8 cellular contexts compared by ENCODE assay signal in the genomic region with DNA sequence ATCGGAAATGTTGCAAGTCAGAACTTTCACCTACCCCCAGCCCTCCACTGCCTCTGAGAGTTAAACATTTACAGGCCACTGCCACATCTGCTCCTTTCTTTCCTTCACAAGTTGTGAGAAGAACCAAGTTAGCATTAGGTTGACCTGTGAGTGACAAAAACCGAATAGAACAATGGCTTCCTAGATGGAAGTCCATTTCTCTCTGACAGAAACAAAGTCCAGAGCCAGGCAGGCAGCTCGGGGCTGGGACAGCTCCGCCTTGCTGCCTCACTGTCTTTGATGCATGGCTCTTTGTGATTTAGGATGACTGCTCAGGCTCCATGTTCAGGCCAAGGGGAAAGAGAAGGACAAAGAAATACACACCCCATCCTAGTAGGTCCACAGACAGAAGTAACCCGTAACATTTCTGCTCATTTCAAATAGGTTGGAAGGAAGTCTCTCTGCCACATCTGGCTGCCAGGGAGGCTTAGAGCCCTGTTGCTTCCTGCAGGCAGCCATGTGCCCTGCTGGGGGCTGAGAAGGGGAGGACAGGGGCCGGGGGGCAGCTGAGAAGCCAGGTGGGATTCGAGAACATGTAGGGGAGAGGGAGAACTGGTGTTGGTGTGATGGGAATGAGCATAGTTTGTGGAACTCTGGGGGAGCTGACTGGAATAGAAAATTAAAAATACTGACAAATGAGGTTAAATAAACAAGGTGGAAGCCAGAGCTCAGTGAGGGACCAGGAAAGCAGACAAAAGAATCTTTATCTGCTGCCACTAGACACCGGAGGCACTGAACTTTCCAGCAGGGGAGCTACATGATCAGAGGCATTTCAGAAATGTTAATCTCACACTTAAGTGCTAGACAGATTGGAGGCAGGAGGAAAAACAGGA. TPM values are rescaled to one million over a fixed set of nuclear protein-coding genes. Genes with fewer than 3 reads are reported as not detected.
A peak's percentile ranks its signal among the peaks of the same experiment; 100 is the strongest.
DNase-seq lines count a peak whose midpoint lies in the region; ATAC-seq and TF ChIP-seq lines count a peak whose summit lies in the region.

No MANE protein-coding gene starts in this region.

- H3K9ac ChIP-seq in GM23248 (peak overlapping the region; percentile 37; the same call in 1 of the 2 replicates), SK-N-SH (peak overlapping the region; percentile 53), stomach smooth muscle (ENCODE audit: low read length in 2 of 2) (no peak overlapping the region)

- intact Hi-C loops in left ventricle myocardium inferior (cut with micrococcal nuclease): no loop called here

- H3K4me2 ChIP-seq in GM23248 (ENCODE audit: unreplicated experiment) (peak overlapping the region; percentile 11), SK-N-SH (peak overlapping the region; percentile 66)

- TF ChIP-seq CTCF in AG10803 (conservative IDR thresholded peaks at IDR 0.05; ENCODE audit: low read length) (peak; percentile 42), SK-N-SH (IDR thresholded peaks at IDR 0.05) (peak; percentile 26), left ventricle myocardium inferior (IDR thresholded peaks at IDR 0.05; ENCODE audit: borderline replicate concordance) (peak; percentile 37)

- no peak for ATAC-seq in GM19452 (IDR thresholded peaks at IDR 0.05; ENCODE audit: unreplicated experiment)

- H3K79me2 ChIP-seq in GM23248 (ENCODE audit: insufficient read depth): no peaks in the 10 kb centered on the region
- H3K79me2 ChIP-seq in SK-N-SH (ENCODE audit: insufficient read depth): no peaks in the 10 kb centered on the region

- H3K9me3 ChIP-seq in GM23248 (ENCODE audit: low read depth): no peaks in the 10 kb centered on the region
- no peaks in the 10 kb centered on the region for H3K9me3 ChIP-seq in SK-N-SH
- no peaks in the 10 kb centered on the region for H3K9me3 ChIP-seq in left ventricle myocardium inferior (replicated peaks)
- no peaks in the 10 kb centered on the region for H3K9me3 ChIP-seq in stomach smooth muscle (ENCODE audit: control insufficient read depth in 2 of 2, low read length in 2 of 2)

- H3K36me3 ChIP-seq in GM23248 (ENCODE audit: low read depth) (no peaks in the 10 kb centered on the region), SK-N-SH (replicated peaks in 1 of 2; ENCODE audit: control insufficient read depth in 1 of 2, insufficient read depth in 2 of 2, low read length in 1 of 2) (no peaks in the 10 kb centered on the region), left ventricle myocardium inferior (no peaks in the 10 kb centered on the region), stomach smooth muscle (ENCODE audit: control insufficient read depth in 2 of 2, insufficient read depth in 2 of 2, low read length in 2 of 2) (no peaks in the 10 kb centered on the region)

- H2AFZ ChIP-seq in GM23248 (peak overlapping the region; percentile 71), SK-N-SH (ENCODE audit: low read depth) (peak overlapping the region; percentile 75)

- H3K27me3 ChIP-seq in GM23248 (replicated peaks; ENCODE audit: insufficient read depth) (no peaks in the 10 kb centered on the region), SK-N-SH (ENCODE audit: insufficient read depth) (no peaks in the 10 kb centered on the region), left ventricle myocardium inferior (ENCODE audit: low read depth) (no peaks in the 10 kb centered on the region), stomach smooth muscle (ENCODE audit: control insufficient read depth in 1 of 2, insufficient read depth in 2 of 2, low read length in 2 of 2) (no peaks in the 10 kb centered on the region)

- in situ Hi-C loops in GM23248 (cut with MboI): no loop called here

- H4K20me1 ChIP-seq in GM23248 (ENCODE audit: insufficient read depth) (no peaks in the 10 kb centered on the region), SK-N-SH (ENCODE audit: insufficient read depth) (no peaks in the 10 kb centered on the region)

- H3K27ac ChIP-seq in GM23248: peak overlapping the region; percentile 46
- peak overlapping the region; percentile 80 to 85 for H3K27ac ChIP-seq in SK-N-SH (ENCODE audit: low read depth in 2 of 2, low read length in 1 of 2)
- H3K27ac ChIP-seq in left ventricle myocardium inferior (replicated peaks): peak overlapping the region; percentile 70
- peak overlapping the region; percentile 60 for H3K27ac ChIP-seq in stomach smooth muscle (ENCODE audit: low read length)

- H3K4me1 ChIP-seq in GM23248 (ENCODE audit: insufficient read depth): peaks cover 42% of the 10 kb centered on the region
- H3K4me1 ChIP-seq in SK-N-SH (ENCODE audit: control insufficient read depth in 1 of 2, insufficient read depth in 2 of 2, low read depth in 1 of 2, low read length in 1 of 2): peaks cover 18 to 24% of the 10 kb centered on the region in 2 experiments; a peak in 3 of 4 replicates
- peaks cover 54% of the 10 kb centered on the region for H3K4me1 ChIP-seq in left ventricle myocardium inferior
- peaks cover 32% of the 10 kb centered on the region for H3K4me1 ChIP-seq in stomach smooth muscle (ENCODE audit: control insufficient read depth, insufficient read depth, low read length)

- H3K9me2 ChIP-seq in GM23248 (ENCODE audit: insufficient read depth) (no peaks in the 10 kb centered on the region), SK-N-SH (no peaks in the 10 kb centered on the region)

- CTCF ChIA-PET in SK-N-SH (lab: Yijun Ruan, JAX): interaction anchor here (0.9 to 2.0 kb wide), 2 partner anchors 9 to 64 kb away, joined by 3 to 5 read pairs; no protein-coding TSS in a partner anchor

- TF ChIP-seq RAD21 in SK-N-SH (IDR thresholded peaks at IDR 0.05; ENCODE audit: low read length): no peak

- TF ChIP-seq EP300 in SK-N-SH (IDR thresholded peaks at IDR 0.05; ENCODE audit: borderline replicate concordance in 1 of 2, low read depth in 1 of 2, low read length in 1 of 2): 0 out of 4 replicates have a peak, but pooled peaks of 1 of the 2 experiments have one; percentile 19

- H3F3A ChIP-seq in GM23248 (ENCODE audit: insufficient read depth) (peaks cover 23% of the 10 kb centered on the region), SK-N-SH (replicated peaks; ENCODE audit: insufficient read depth) (peaks cover 34% of the 10 kb centered on the region)

- H3K4me3 ChIP-seq in AG10803 (ENCODE audit: low read length): no peak overlapping the region
- no peak overlapping the region for H3K4me3 ChIP-seq in GM23248
- H3K4me3 ChIP-seq in SK-N-SH (ENCODE audit: low read depth in 2 of 2, low read length in 1 of 2): no peak overlapping the region
- no peak overlapping the region for H3K4me3 ChIP-seq in left ventricle myocardium inferior
- H3K4me3 ChIP-seq in stomach smooth muscle (ENCODE audit: low read length in 2 of 2): no peak overlapping the region

- WGBS in GM23248 (ENCODE audit: low coverage in 1 of 2, low lambda C conversion rate in 2 of 2, missing lambda C conversion rate in 2 of 2), 2 experiments: 67 to 74% methylated on average over 8 of the region's 8 CpGs
- 52% methylated on average over 8 of the region's 8 CpGs for WGBS in SK-N-SH (ENCODE audit: low lambda C conversion rate)

- POLR2A ChIA-PET in SK-N-SH (lab: Yijun Ruan, JAX): no interaction called here

- DNase-seq in AG10803 (ENCODE audit: low read depth) (no peak), GM23248 (peak; percentile 39), SK-N-SH (no peak), left ventricle myocardium inferior (no peak), activated gamma-delta T cell treated with Interleukin-2 at 50 U/mL for 16 hours (no peak), NCI-H526 (lab: John Stamatoyannopoulos, UW) (no peak)

TF ChIP-seq in SK-N-SH, 30 proteins besides CTCF, POLR2A, EP300 and RAD21 (continues in another document):
- TF ChIP-seq MXI1 (IDR thresholded peaks at IDR 0.05; ENCODE audit: low read depth, low read length) (no peak), TCF12 (IDR thresholded peaks at IDR 0.05) (peak; percentile 28; the same call in 1 of the 2 replicates), POLR2AphosphoS5 (IDR thresholded peaks at IDR 0.05; ENCODE audit: low read depth, low read length) (no peak), PBX3 (IDR thresholded peaks at IDR 0.05) (peak; percentile 78), SMC3 (IDR thresholded peaks at IDR 0.05; ENCODE audit: low read depth, low read length) (no peak), NFIC (IDR thresholded peaks at IDR 0.05; ENCODE audit: borderline replicate concordance) (no peak)

RNA-seq across cellular contexts. Expression of gene IER3, which starts 19.5 kb away (rescaled TPM):
- total RNA-seq in GM23248 (2014; rRNA removed; shearing (Covaris generic)): 148 and 156 TPM in 2 replicates
- polyA plus RNA-seq in GM23248 (2016; fragmentation: Nextera tagmentation; extraction: Ambion mirVana): 76.4 and 82.1 TPM in 2 replicates
- polyA plus RNA-seq in SK-N-SH (2012; rRNA removed): 12.9 and 14.0 TPM in 2 replicates
- 12.4 and 16.7 TPM in 2 replicates for polyA plus RNA-seq in SK-N-SH (2012; cell fraction: cytosol; rRNA removed)
- 27.7 and 30.1 TPM in 2 replicates for polyA plus RNA-seq in SK-N-SH (2012; cell fraction: nucleus; rRNA removed)
- 41.4 TPM for total RNA-seq in left ventricle myocardium inferior

RNA-seq across cellular contexts. Expression of gene FLOT1, which starts 21.4 kb away (rescaled TPM):
- 156 and 165 TPM in 2 replicates for total RNA-seq in GM23248 (2014; rRNA removed; shearing (Covaris generic))
- polyA plus RNA-seq in GM23248 (2016; fragmentation: Nextera tagmentation; extraction: Ambion mirVana): 162 and 171 TPM in 2 replicates
- 457 and 462 TPM in 2 replicates for polyA plus RNA-seq in SK-N-SH (2012; rRNA removed)
- polyA plus RNA-seq in SK-N-SH (2012; cell fraction: cytosol; rRNA removed): 377 and 388 TPM in 2 replicates
- 492 and 506 TPM in 2 replicates for polyA plus RNA-seq in SK-N-SH (2012; cell fraction: nucleus; rRNA removed)
- total RNA-seq in left ventricle myocardium inferior: 223 TPM

RNA-seq across cellular contexts. Expression of gene TUBB, which starts 43.7 kb away (rescaled TPM):
- 525 and 565 TPM in 2 replicates for total RNA-seq in GM23248 (2014; rRNA removed; shearing (Covaris generic))
- polyA plus RNA-seq in GM23248 (2016; fragmentation: Nextera tagmentation; extraction: Ambion mirVana) (491 and 520 TPM in 2 replicates), SK-N-SH (2012; rRNA removed) (1,037 and 1,093 TPM in 2 replicates)
- 629 and 839 TPM in 2 replicates for polyA plus RNA-seq in SK-N-SH (2012; cell fraction: cytosol; rRNA removed)
- 576 and 657 TPM in 2 replicates for polyA plus RNA-seq in SK-N-SH (2012; cell fraction: nucleus; rRNA removed)
- 187 TPM for total RNA-seq in left ventricle myocardium inferior

RNA-seq across cellular contexts. Expression of gene MDC1, which starts 46.8 kb away (rescaled TPM):
- 4.9 and 6.6 TPM in 2 replicates for total RNA-seq in GM23248 (2014; rRNA removed; shearing (Covaris generic))
- 6.7 and 7.1 TPM in 2 replicates for polyA plus RNA-seq in GM23248 (2016; fragmentation: Nextera tagmentation; extraction: Ambion mirVana)
- polyA plus RNA-seq in SK-N-SH (2012; rRNA removed): 5.9 and 10.4 TPM in 2 replicates
- polyA plus RNA-seq in SK-N-SH (2012; cell fraction: cytosol; rRNA removed): 4.0 and 5.9 TPM in 2 replicates
- polyA plus RNA-seq in SK-N-SH (2012; cell fraction: nucleus; rRNA removed): 31.1 and 38.0 TPM in 2 replicates
- 14.1 TPM for total RNA-seq in left ventricle myocardium inferior

Comparison
In these comparisons a context has a peak if more than half of its experiments do, and no peak if none do; other contexts are left out.
1. H3K9ac ChIP-seq: peak in GM23248 (single experiment) and SK-N-SH (single experiment); none in stomach smooth muscle (0 of 2).
2. Peak in every context shown above with its lines, with median percentiles within 50 percentile points of each other: CTCF ChIP-seq and H3K27ac ChIP-seq.